ENCODE assay signal across 1 cellular context in genomic region chr13:98265669-98266551, GRCh38.
TF ChIP-seq lines count a peak whose summit lies in the region.

No MANE protein-coding gene starts in this region.

TF ChIP-seq in HepG2, 621 proteins besides CTCF, POLR2A, EP300 and RAD21 (continued from another document and continues in another):
- TF ChIP-seq CREB1 (IDR thresholded peaks at IDR 0.05) = no peak
- TF ChIP-seq CREB1 (CRISPR knock-in tag; IDR thresholded peaks at IDR 0.05) = no peak; the same call in 1 of the 2 replicates
- peak; percentile 59; the same call in 1 of the 2 replicates for TF ChIP-seq ZNF580 (CRISPR knock-in tag; IDR thresholded peaks at IDR 0.05; ENCODE audit: borderline replicate concordance, low read depth)
- TF ChIP-seq ARID3A (IDR thresholded peaks at IDR 0.05; ENCODE audit: low read depth, low read length) = peak; percentile 71
- TF ChIP-seq ZFP36 (IDR thresholded peaks at IDR 0.05; ENCODE audit: borderline replicate concordance, low read depth, low read length, partially characterized antibody) = peak; percentile 42
- 0 out of 2 replicates have a peak, but pooled peaks have one; percentile 70 for TF ChIP-seq ZNF296 (CRISPR knock-in tag; conservative IDR thresholded peaks at IDR 0.05)
- TF ChIP-seq PHF5A (CRISPR knock-in tag; IDR thresholded peaks at IDR 0.05; ENCODE audit: low read depth, unreplicated experiment) = peak; percentile 33
- 0 out of 2 replicates have a peak, but pooled peaks have one; percentile 73 for TF ChIP-seq ZNF232 (CRISPR knock-in tag; IDR thresholded peaks at IDR 0.05; ENCODE audit: borderline replicate concordance)
- TF ChIP-seq ZNF839 (CRISPR knock-in tag; IDR thresholded peaks at IDR 0.05; ENCODE audit: borderline replicate concordance) = no peak
- no peak for TF ChIP-seq PREB (CRISPR knock-in tag; IDR thresholded peaks at IDR 0.05)
- TF ChIP-seq ETV5 (CRISPR knock-in tag; IDR thresholded peaks at IDR 0.05; ENCODE audit: borderline replicate concordance) = peak; percentile 91
- TF ChIP-seq ZZZ3 (CRISPR knock-in tag; IDR thresholded peaks at IDR 0.05; ENCODE audit: borderline replicate concordance) = no peak
- no peak for TF ChIP-seq ZNF660 (CRISPR knock-in tag; IDR thresholded peaks at IDR 0.05; ENCODE audit: borderline replicate concordance, low read depth)
- peak; percentile 54; the same call in 1 of the 2 replicates for TF ChIP-seq ZNF772 (CRISPR knock-in tag; IDR thresholded peaks at IDR 0.05)
- TF ChIP-seq ZNF629 (CRISPR knock-in tag; conservative IDR thresholded peaks at IDR 0.05) = no peak
- no peak for TF ChIP-seq PHF20 (CRISPR knock-in tag; IDR thresholded peaks at IDR 0.05)
- peak; percentile 62; the same call in 1 of the 2 replicates for TF ChIP-seq ARID4A (CRISPR knock-in tag; IDR thresholded peaks at IDR 0.05; ENCODE audit: borderline replicate concordance)
- no peak for TF ChIP-seq GTF3A (CRISPR knock-in tag; conservative IDR thresholded peaks at IDR 0.05)
- TF ChIP-seq REPIN1 (CRISPR knock-in tag; IDR thresholded peaks at IDR 0.05; ENCODE audit: borderline replicate concordance, low read depth) = 0 out of 2 replicates have a peak, but pooled peaks have one; percentile 52
- TF ChIP-seq ZFX (CRISPR knock-in tag; IDR thresholded peaks at IDR 0.05; ENCODE audit: low read depth) = peak; percentile 89
- TF ChIP-seq YY1 (IDR thresholded peaks at IDR 0.05; ENCODE audit: insufficient read depth, insufficient replicate concordance, low read depth, low read length) = peak; percentile 43
- no peak for TF ChIP-seq ZNF598 (CRISPR knock-in tag; IDR thresholded peaks at IDR 0.05; ENCODE audit: borderline replicate concordance)
- TF ChIP-seq NFE2L1 (CRISPR knock-in tag; IDR thresholded peaks at IDR 0.05; ENCODE audit: borderline replicate concordance) = no peak
- TF ChIP-seq ZNF761 (CRISPR knock-in tag; conservative IDR thresholded peaks at IDR 0.05) = peak; percentile 64; the same call in 1 of the 2 replicates
- TF ChIP-seq TRIM24 (CRISPR knock-in tag; IDR thresholded peaks at IDR 0.05) = no peak
- no peak for TF ChIP-seq BCLAF1 (IDR thresholded peaks at IDR 0.05)
- peak; percentile 87 for TF ChIP-seq PHF21A (CRISPR knock-in tag; IDR thresholded peaks at IDR 0.05)
- TF ChIP-seq ZNF337 (CRISPR knock-in tag; IDR thresholded peaks at IDR 0.05; ENCODE audit: borderline replicate concordance, low read depth) = 0 out of 2 replicates have a peak, but pooled peaks have one; percentile 28
- TF ChIP-seq ZSCAN21 (CRISPR knock-in tag; IDR thresholded peaks at IDR 0.05; ENCODE audit: borderline replicate concordance) = peak; percentile 32; the same call in 1 of the 2 replicates
- TF ChIP-seq NR2F6 (IDR thresholded peaks at IDR 0.05) = peak; percentile 68
- TF ChIP-seq NR2F6 (CRISPR knock-in tag; IDR thresholded peaks at IDR 0.05) = peak; percentile 78
- peak; percentile 82; the same call in 1 of the 2 replicates for TF ChIP-seq MED13 (CRISPR knock-in tag; IDR thresholded peaks at IDR 0.05)
- peak; percentile 65; the same call in 1 of the 2 replicates for TF ChIP-seq ZNF12 (CRISPR knock-in tag; IDR thresholded peaks at IDR 0.05)
- peak; percentile 85; the same call in 1 of the 2 replicates for TF ChIP-seq ZNF710 (CRISPR knock-in tag; IDR thresholded peaks at IDR 0.05; ENCODE audit: borderline replicate concordance)
- TF ChIP-seq TBX2 (CRISPR knock-in tag; IDR thresholded peaks at IDR 0.05; ENCODE audit: borderline replicate concordance) = peak; percentile 73
- TF ChIP-seq ZNF543 (CRISPR knock-in tag; IDR thresholded peaks at IDR 0.05) = 0 out of 2 replicates have a peak, but pooled peaks have one; percentile 39
- peak; percentile 77 for TF ChIP-seq ZBTB43 (CRISPR knock-in tag; conservative IDR thresholded peaks at IDR 0.05)
- TF ChIP-seq ZNF770 (CRISPR knock-in tag; IDR thresholded peaks at IDR 0.05) = 0 out of 2 replicates have a peak, but pooled peaks have one; percentile 45
- TF ChIP-seq SRSF1 (optimal IDR thresholded peaks at IDR 0.05; ENCODE audit: low read depth, low read length) = no peak
- TF ChIP-seq ZNF432 (CRISPR knock-in tag; IDR thresholded peaks at IDR 0.05; ENCODE audit: borderline replicate concordance) = no peak
- no peak for TF ChIP-seq ETV6 (CRISPR knock-in tag; conservative IDR thresholded peaks at IDR 0.05)
- no peak for TF ChIP-seq ZNF468 (CRISPR knock-in tag; IDR thresholded peaks at IDR 0.05)
- TF ChIP-seq CENPX (CRISPR knock-in tag; IDR thresholded peaks at IDR 0.05) = no peak
- peak; percentile 60; the same call in 1 of the 2 replicates for TF ChIP-seq ZSCAN9 (CRISPR knock-in tag; IDR thresholded peaks at IDR 0.05; ENCODE audit: borderline replicate concordance)
- no peak for TF ChIP-seq ZNF704 (CRISPR knock-in tag; IDR thresholded peaks at IDR 0.05; ENCODE audit: borderline replicate concordance)
- TF ChIP-seq PCBP2 (optimal IDR thresholded peaks at IDR 0.05; ENCODE audit: low read depth, low read length, poor library complexity, severe bottlenecking) = no peak
- no peak for TF ChIP-seq SMAD3 (CRISPR knock-in tag; IDR thresholded peaks at IDR 0.05)
- TF ChIP-seq ZNF788 (CRISPR knock-in tag; IDR thresholded peaks at IDR 0.05; ENCODE audit: borderline replicate concordance) = peak; percentile 85; the same call in 1 of the 2 replicates
